In genomic region chr11:132994038-132994502, GRCh38 we compare ENCODE assay signal across 1 cellular context.
TF ChIP-seq lines count a peak whose summit lies in the region.

No MANE protein-coding gene starts in this region.

TF ChIP-seq in H1, 55 proteins besides CTCF, POLR2A, EP300 and RAD21 (continued from another document):
- no peak for TF ChIP-seq ATF2 (IDR thresholded peaks at IDR 0.05; ENCODE audit: low read length)
- no peak for TF ChIP-seq PHF8 (conservative IDR thresholded peaks at IDR 0.05; ENCODE audit: low read depth, low read length)
- no peak for TF ChIP-seq MAX (IDR thresholded peaks at IDR 0.05)
- TF ChIP-seq SIN3A (conservative IDR thresholded peaks at IDR 0.05 in 1 of 2, IDR thresholded peaks at IDR 0.05 in 1 of 2; ENCODE audit: low read depth in 1 of 2, low read length in 2 of 2), result no peak
- peak; percentile 47 for TF ChIP-seq KDM4A (IDR thresholded peaks at IDR 0.05; ENCODE audit: low read depth, low read length, severe bottlenecking)
- peak; percentile 79 for TF ChIP-seq EZH2 (IDR thresholded peaks at IDR 0.05; ENCODE audit: low read depth, low read length, severe bottlenecking)
